21 cellular contexts compared by ENCODE assay signal in the genomic region with DNA sequence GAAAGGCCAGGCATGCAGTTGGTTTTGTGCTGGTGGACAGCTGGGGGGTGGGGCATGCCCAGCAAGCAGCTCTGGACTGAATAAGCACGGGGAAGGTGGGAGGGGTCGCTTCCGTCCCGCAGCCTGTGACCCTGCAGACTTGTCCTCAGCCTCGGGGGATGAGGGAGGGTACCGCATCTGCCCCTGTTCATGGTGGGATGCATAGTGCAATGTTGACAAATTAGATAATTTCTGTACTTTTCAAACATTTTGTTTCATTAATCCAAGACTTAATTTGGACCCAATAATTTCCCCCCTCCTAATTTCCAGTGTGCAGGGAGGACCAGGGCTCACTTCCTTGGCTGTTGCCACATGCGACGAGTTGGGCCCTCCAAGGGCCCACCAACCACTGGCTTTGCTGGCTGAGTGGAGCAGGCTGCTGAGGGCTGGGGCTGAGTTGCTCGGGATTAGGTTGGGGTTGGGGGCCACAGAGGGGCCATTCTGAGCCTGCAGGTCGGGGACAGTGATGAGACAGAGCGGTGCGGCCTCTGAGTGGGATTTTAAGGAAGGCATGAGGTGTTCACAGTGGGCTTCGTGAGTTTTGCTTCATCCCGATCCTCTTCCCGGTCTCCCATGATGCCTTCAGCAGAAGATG.
"Had no signal": no experiment of that assay in that cellular context is flagged by ENCODE, and none has a peak within 500 bp of the region (broad histone marks: within the 10 kb centered on the region; RNA-seq: fewer than 3 reads in every experiment).

No MANE protein-coding gene starts in this region.

- DNase-seq: activated CD4-positive, alpha-beta memory T cell treated with anti-CD3 and anti-CD28 coated beads for 36 hours; activated CD4-positive, alpha-beta T cell treated with anti-CD3 and anti-CD28 coated beads for 48 hours; activated naive CD4-positive, alpha-beta T cell treated with anti-CD3 and anti-CD28 coated beads for 36 hours; activated naive CD8-positive, alpha-beta T cell treated with anti-CD3 and anti-CD28 coated beads, Interleukin-2, amount 10 ng/mL, durations not matched to agents 7 days and 5 days; activated T-cell treated with anti-CD3 and anti-CD28 coated beads, Interleukin-2, amount 50 U/mL, for 48 hours; amniotic stem cell; immature natural killer cell; kidney glomerular epithelial cell; nucleus accumbens; retina; stimulated activated CD4-positive, alpha-beta T cell treated with anti-CD3 and anti-CD28 coated beads, Interleukin-4, amount 100 ng/mL, for 4 hours; stimulated activated naive CD8-positive, alpha-beta T cell treated with anti-CD3 and anti-CD28 coated beads, Interleukin-15, amount 100 ng/mL, for 72 hours; T1000; tibial artery had no signal

- H3K9me3 ChIP-seq: breast epithelium, left lung, tibial artery had no signal

- H3K4me3 Mint-ChIP-seq: activated CD4-positive, alpha-beta memory T cell treated with anti-CD3 and anti-CD28 coated beads for 36 hours; activated naive CD4-positive, alpha-beta T cell treated with anti-CD3 and anti-CD28 coated beads for 36 hours; activated naive CD8-positive, alpha-beta T cell treated with anti-CD3 and anti-CD28 coated beads, Interleukin-2, amount 10 ng/mL, durations not matched to agents 7 days and 5 days; central memory CD8-positive, alpha-beta T cell; immature natural killer cell; mesothelial cell of epicardium; natural killer cell treated with Interleukin-12 subunit alpha and Interleukin-12 subunit beta and Interleukin-15 and Interleukin-18, amount 100 ng/mL, for 72 hours; stimulated activated naive CD8-positive, alpha-beta T cell treated with anti-CD3 and anti-CD28 coated beads, Interleukin-15, amount 100 ng/mL, for 72 hours had no signal

- H3K27me3 Mint-ChIP-seq: activated CD4-positive, alpha-beta memory T cell treated with anti-CD3 and anti-CD28 coated beads for 36 hours; activated naive CD8-positive, alpha-beta T cell treated with anti-CD3 and anti-CD28 coated beads, Interleukin-2, amount 10 ng/mL, durations not matched to agents 7 days and 5 days; central memory CD8-positive, alpha-beta T cell; stimulated activated naive CD8-positive, alpha-beta T cell treated with anti-CD3 and anti-CD28 coated beads, Interleukin-15, amount 100 ng/mL, for 72 hours had no signal

- H3K4me1 ChIP-seq: breast epithelium, tibial artery had no signal

- H3K27me3 ChIP-seq: breast epithelium, left lung, tibial artery had no signal

- H3K4me3 ChIP-seq: breast epithelium, coronary artery, left lung, tibial artery had no signal

- H3K36me3 ChIP-seq: breast epithelium, left lung, tibial artery had no signal

- ATAC-seq: left lung; natural killer cell treated with Interleukin-12 subunit alpha and Interleukin-12 subunit beta and Interleukin-15 and Interleukin-18, amount 100 ng/mL, for 72 hours; stimulated activated naive CD8-positive, alpha-beta T cell treated with anti-CD3 and anti-CD28 coated beads, Interleukin-15, amount 100 ng/mL, for 72 hours had no signal

- H3K27ac ChIP-seq: breast epithelium, coronary artery, epithelial cell of prostate, left lung, tibial artery had no signal

- H3K27ac Mint-ChIP-seq: activated CD4-positive, alpha-beta memory T cell treated with anti-CD3 and anti-CD28 coated beads for 36 hours; activated naive CD4-positive, alpha-beta T cell treated with anti-CD3 and anti-CD28 coated beads for 36 hours; activated naive CD8-positive, alpha-beta T cell treated with anti-CD3 and anti-CD28 coated beads, Interleukin-2, amount 10 ng/mL, durations not matched to agents 7 days and 5 days; immature natural killer cell; mesothelial cell of epicardium; natural killer cell treated with Interleukin-12 subunit alpha and Interleukin-12 subunit beta and Interleukin-15 and Interleukin-18, amount 100 ng/mL, for 72 hours had no signal

- H3K9me3 Mint-ChIP-seq: activated CD4-positive, alpha-beta memory T cell treated with anti-CD3 and anti-CD28 coated beads for 36 hours; activated naive CD4-positive, alpha-beta T cell treated with anti-CD3 and anti-CD28 coated beads for 36 hours; activated naive CD8-positive, alpha-beta T cell treated with anti-CD3 and anti-CD28 coated beads, Interleukin-2, amount 10 ng/mL, durations not matched to agents 7 days and 5 days; central memory CD8-positive, alpha-beta T cell; immature natural killer cell; mesothelial cell of epicardium; natural killer cell treated with Interleukin-12 subunit alpha and Interleukin-12 subunit beta and Interleukin-15 and Interleukin-18, amount 100 ng/mL, for 72 hours; stimulated activated naive CD8-positive, alpha-beta T cell treated with anti-CD3 and anti-CD28 coated beads, Interleukin-15, amount 100 ng/mL, for 72 hours had no signal

- H3K36me3 Mint-ChIP-seq: activated CD4-positive, alpha-beta memory T cell treated with anti-CD3 and anti-CD28 coated beads for 36 hours; activated naive CD8-positive, alpha-beta T cell treated with anti-CD3 and anti-CD28 coated beads, Interleukin-2, amount 10 ng/mL, durations not matched to agents 7 days and 5 days; immature natural killer cell; mesothelial cell of epicardium; natural killer cell treated with Interleukin-12 subunit alpha and Interleukin-12 subunit beta and Interleukin-15 and Interleukin-18, amount 100 ng/mL, for 72 hours had no signal
